Comparison of ENCODE assay signal across 8 cellular contexts in genomic region chr6:136790411-136791295, GRCh38. TPM values are rescaled to one million over a fixed set of nuclear protein-coding genes. Genes with fewer than 3 reads are reported as not detected.
DNase-seq lines count a peak whose midpoint lies in the region; ATAC-seq and TF ChIP-seq lines count a peak whose summit lies in the region.

No MANE protein-coding gene starts in this region.

- DNase-seq in GM06990 (ENCODE audit: extremely low read depth, insufficient read length) (no peak), OCI-M1 (lab: John Stamatoyannopoulos, UW) (peak; percentile 49), epithelial cell of prostate (ENCODE audit: low read depth, low spot score) (no peak), prostate gland (ENCODE audit: low spot score) (no peak), GM19238 (ENCODE audit: insufficient read length, low spot score) (no peak), nucleus accumbens (lab: John Stamatoyannopoulos, UW) (no peak)

- TF ChIP-seq CTCF in GM06990 (IDR thresholded peaks at IDR 0.05; ENCODE audit: insufficient read depth, low read length, poor library complexity, severe bottlenecking) (no peak), prostate gland (IDR thresholded peaks at IDR 0.05) (no peak)

- ATAC-seq in GM21360 (IDR thresholded peaks at IDR 0.05; ENCODE audit: unreplicated experiment) (no peak), HG03460 (IDR thresholded peaks at IDR 0.05; ENCODE audit: unreplicated experiment) (no peak)

- peak overlapping the region; percentile 82 for H3K27ac ChIP-seq in epithelial cell of prostate
- H3K27ac ChIP-seq in prostate gland, result peak overlapping the region; percentile 98 to 99

- H3K36me3 ChIP-seq in GM06990 (ENCODE audit: control insufficient read depth, insufficient read depth, low read length) (no peaks in the 10 kb centered on the region), prostate gland (no peaks in the 10 kb centered on the region)

- no peaks in the 10 kb centered on the region for H3K9me3 ChIP-seq in prostate gland

- intact Hi-C loops in prostate gland (cut with DNase I), result loop anchor here (5.0 kb wide), 2 partner anchors 53 to 208 kb away; no protein-coding TSS in a partner anchor

- H3K4me3 ChIP-seq in GM06990 (replicated peaks; ENCODE audit: low read depth, low read length) (peak overlapping the region; percentile 92), prostate gland (peak overlapping the region; percentile 95 to 97)

- H3K27me3 ChIP-seq in GM06990 (replicated peaks; ENCODE audit: control insufficient read depth, insufficient read depth, low read length) (no peaks in the 10 kb centered on the region), prostate gland (replicated peaks; ENCODE audit: insufficient read depth) (no peaks in the 10 kb centered on the region)

- H3K4me1 ChIP-seq in prostate gland (replicated peaks), result peaks cover 5% of the 10 kb centered on the region

- WGBS in prostate gland, result 11% methylated on average over 7 of the region's 7 CpGs

- no peak for TF ChIP-seq POLR2A in prostate gland (IDR thresholded peaks at IDR 0.05)

RNA-seq across cellular contexts. Expression of gene MAP3K5, which starts 1.6 kb away (rescaled TPM):
- 10 to 100 TPM; 65.7 to 98.4 TPM for total RNA-seq in prostate gland

RNA-seq across cellular contexts. Expression of gene PEX7, which starts 31.7 kb away (rescaled TPM):
- 10 to 100 TPM; 15.4 to 27.6 TPM for total RNA-seq in prostate gland
